10 cellular contexts compared by ENCODE assay signal in the genomic region with DNA sequence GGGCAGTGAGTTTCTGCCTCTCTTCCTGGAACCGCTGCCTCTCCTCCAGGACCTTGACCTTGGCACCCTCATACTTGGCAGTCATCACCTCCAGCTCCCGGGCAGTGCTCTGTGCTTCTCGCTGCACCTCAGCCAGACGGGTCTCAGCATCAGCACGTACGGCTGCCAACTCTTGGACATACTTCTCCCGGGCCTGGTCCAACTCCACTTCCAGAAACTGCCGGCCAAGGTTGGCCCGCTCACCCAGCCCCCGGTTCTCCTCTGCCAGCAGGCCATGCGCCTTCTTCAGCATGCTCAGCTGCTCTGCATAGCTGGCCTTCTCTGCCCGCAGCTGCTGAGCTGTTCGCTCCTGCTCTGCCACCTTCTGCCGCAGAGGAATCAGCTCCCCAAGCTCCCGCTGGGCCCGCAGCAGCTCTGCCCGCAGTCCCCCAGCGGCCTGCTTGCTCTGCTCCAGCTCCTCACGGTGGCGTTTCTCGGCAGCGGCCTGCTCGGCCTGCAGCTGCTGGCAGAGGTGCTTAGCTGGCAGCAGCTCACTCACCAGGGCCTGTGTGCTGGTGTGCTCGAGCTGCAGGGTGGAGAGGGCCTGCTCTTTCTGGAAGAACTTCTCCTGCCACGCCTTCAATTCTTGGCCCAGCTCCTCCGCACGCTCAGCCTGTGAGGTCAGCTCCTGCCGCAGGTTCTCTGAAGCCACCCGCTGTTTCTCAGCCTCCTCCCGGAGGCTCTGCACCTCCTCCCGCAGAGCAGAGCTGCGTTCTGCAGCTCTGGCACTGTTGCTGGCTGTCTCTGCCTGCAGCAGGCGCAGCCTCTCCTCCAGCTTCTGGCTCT. TPM values are rescaled to one million over a fixed set of nuclear protein-coding genes. Genes with fewer than 3 reads are reported as not detected.
A peak's percentile ranks its signal among the peaks of the same experiment; 100 is the strongest.
DNase-seq lines count a peak whose midpoint lies in the region; ATAC-seq and TF ChIP-seq lines count a peak whose summit lies in the region.
"Had no signal": no experiment of that assay in that cellular context is flagged by ENCODE, and none has a peak within 500 bp of the region (broad histone marks: within the 10 kb centered on the region; RNA-seq: fewer than 3 reads in every experiment).

No MANE protein-coding gene starts in this region.

- H3K4me2 ChIP-seq in MM.1S (ENCODE audit: low read depth, low read length): no peak overlapping the region

- H3K79me2 ChIP-seq in MM.1S (ENCODE audit: low read length): no peaks in the 10 kb centered on the region

- intact Hi-C loops in left cardiac atrium (cut with DNase I) (no loop called here), prostate gland (cut with DNase I) (loop anchor here (2.0 to 10.0 kb wide), 2 partner anchors 36 to 222 kb away; no protein-coding TSS in a partner anchor)

- H4K20me1 ChIP-seq in MM.1S (ENCODE audit: insufficient read depth, low read length): no peaks in the 10 kb centered on the region

- no peaks in the 10 kb centered on the region for H3F3A ChIP-seq in MM.1S (ENCODE audit: insufficient read depth, low read length)

- WGBS in prostate gland: 31% methylated on average over 32 of the region's 33 CpGs

- TF ChIP-seq POLR2A in prostate gland (IDR thresholded peaks at IDR 0.05): no peak

- ATAC-seq in left cardiac atrium: peak; percentile 78 to 87
- ATAC-seq in HG03045 (IDR thresholded peaks at IDR 0.05; ENCODE audit: unreplicated experiment): no peak

- H2AFZ ChIP-seq in MM.1S (ENCODE audit: low read length): no peak overlapping the region

- H3K4me1 ChIP-seq in prostate gland (replicated peaks) (peaks cover 17% of the 10 kb centered on the region), MM.1S (ENCODE audit: low read length) (no peaks in the 10 kb centered on the region)

- no peak for TF ChIP-seq CTCF in C4-2B (conservative IDR thresholded peaks at IDR 0.05)
- no peak for TF ChIP-seq CTCF in prostate gland (IDR thresholded peaks at IDR 0.05)
- TF ChIP-seq CTCF in MM.1S (IDR thresholded peaks at IDR 0.05; ENCODE audit: low read length): no peak

- H3K4me3 ChIP-seq in prostate gland (no peak overlapping the region), MM.1S (ENCODE audit: low read length) (no peak overlapping the region)

- H3K9ac ChIP-seq in MM.1S (ENCODE audit: low read length): no peak overlapping the region

- H3K9me3 ChIP-seq in prostate gland (no peaks in the 10 kb centered on the region), MM.1S (replicated peaks; ENCODE audit: insufficient read depth, low read length) (no peaks in the 10 kb centered on the region)

- DNase-seq in anterior cingulate cortex (lab: John Stamatoyannopoulos, UW) (peak in 50 of 58 donors; percentile 32 to 93 (median 72)), left cardiac atrium (peak; percentile 76), prostate gland (ENCODE audit: low spot score) (peak; percentile 79), DMS79 (lab: John Stamatoyannopoulos, UW) (no peak), MM.1S (no peak), cortex of kidney (lab: John Stamatoyannopoulos, UW) (no peak)
- DNase-seq: activated naive CD4-positive, alpha-beta T cell treated with anti-CD3 and anti-CD28 coated beads, Interleukin-2, amount 10 ng/mL, durations not matched to agents 7 days and 5 days; DMS153 had no signal

- no peaks in the 10 kb centered on the region for H3K9me2 ChIP-seq in MM.1S (replicated peaks; ENCODE audit: insufficient read depth, low read length)

- H3K27ac ChIP-seq in C4-2B (peak overlapping the region; percentile 39), prostate gland (peak overlapping the region; percentile 12 to 59), MM.1S (ENCODE audit: low read length) (no peak overlapping the region)

- H3K27me3 ChIP-seq in prostate gland (replicated peaks; ENCODE audit: insufficient read depth) (no peaks in the 10 kb centered on the region), MM.1S (replicated peaks; ENCODE audit: insufficient read depth, low read length) (no peaks in the 10 kb centered on the region)

- H3K36me3 ChIP-seq in prostate gland (peaks cover 61 to 65% of the 10 kb centered on the region in 2 donors), MM.1S (replicated peaks; ENCODE audit: insufficient read depth, low read length) (peaks cover 9% of the 10 kb centered on the region)

RNA-seq across cellular contexts. Expression of a gene that starts 14.4 kb away (rescaled TPM):
- total RNA-seq in left cardiac atrium (1 to 10 TPM; 4.4 to 7.3 TPM), prostate gland (10 to 100 TPM in 1 of 2 donors, 1 to 10 TPM in 1; 3.1 to 13.9 TPM)

Comparison
In these comparisons a context has a peak if more than half of its experiments do, and no peak if none do; other contexts are left out.
1. DNase-seq: peak in anterior cingulate cortex (50 of 58), left cardiac atrium (single experiment) and prostate gland (single experiment); none in DMS79 (single experiment), MM.1S (single experiment) and cortex of kidney (single experiment).